1 cellular context compared by ENCODE assay signal in genomic region chr11:9207229-9207628, GRCh38.
TF ChIP-seq lines count a peak whose summit lies in the region.

No MANE protein-coding gene starts in this region.

TF ChIP-seq in GM12878, 131 proteins besides CTCF, POLR2A, EP300 and RAD21:
- TF ChIP-seq GABPA (IDR thresholded peaks at IDR 0.05; ENCODE audit: low read depth) (no peak), NR2F1 (conservative IDR thresholded peaks at IDR 0.05) (0 out of 2 replicates have a peak, but pooled peaks have one; percentile 10)
